ENCODE assay signal across 8 cellular contexts in the genomic region with DNA sequence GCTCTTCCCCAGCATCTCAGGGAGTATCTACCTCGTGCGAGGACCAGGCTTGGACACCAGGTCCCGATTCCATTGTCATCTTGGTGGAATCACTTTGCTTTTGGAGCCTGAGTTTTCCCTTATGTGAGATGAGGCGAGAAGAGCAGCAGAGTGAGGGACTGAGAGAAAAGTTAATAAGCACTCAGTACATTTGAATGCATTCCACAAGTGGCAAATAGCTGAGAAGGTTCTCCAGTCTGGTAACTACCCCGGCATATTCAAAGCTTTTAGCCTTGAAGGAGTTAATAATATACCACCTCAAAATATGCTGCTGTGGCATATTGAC. TPM values are rescaled to one million over a fixed set of nuclear protein-coding genes. Genes with fewer than 3 reads are reported as not detected.
A peak's percentile ranks its signal among the peaks of the same experiment; 100 is the strongest.
DNase-seq lines count a peak whose midpoint lies in the region; ATAC-seq, FAIRE-seq and TF ChIP-seq lines count a peak whose summit lies in the region.

No MANE protein-coding gene starts in this region.

- H3K9me3 Mint-ChIP-seq in activated T-cell treated with anti-CD3 and anti-CD28 coated beads, Interleukin-2, amount 50 U/mL, for 4 hours: no peaks in the 10 kb centered on the region
- H3K9me3 Mint-ChIP-seq in activated naive CD8-positive, alpha-beta T cell (ENCODE audit: low read depth): no peaks in the 10 kb centered on the region

- H3K9me3 ChIP-seq in kidney (ENCODE audit: control insufficient read depth in 1 of 2, low read length in 2 of 2): no peaks in the 10 kb centered on the region
- H3K9me3 ChIP-seq in tibial artery: no peaks in the 10 kb centered on the region

- H3K27ac Mint-ChIP-seq in activated naive CD8-positive, alpha-beta T cell: peak overlapping the region; percentile 98

- H3K4me1 Mint-ChIP-seq in activated T-cell treated with anti-CD3 and anti-CD28 coated beads, Interleukin-2, amount 50 U/mL, for 4 hours (ENCODE audit: low read depth): peaks cover 67% of the 10 kb centered on the region
- H3K4me1 Mint-ChIP-seq in activated naive CD8-positive, alpha-beta T cell (ENCODE audit: low read depth): peaks cover 61% of the 10 kb centered on the region

- no peaks in the 10 kb centered on the region for H3K36me3 Mint-ChIP-seq in activated T-cell treated with anti-CD3 and anti-CD28 coated beads, Interleukin-2, amount 50 U/mL, for 4 hours (ENCODE audit: insufficient read depth)
- peaks cover 2% of the 10 kb centered on the region for H3K36me3 Mint-ChIP-seq in activated naive CD8-positive, alpha-beta T cell

- H3K36me3 ChIP-seq in kidney (ENCODE audit: control insufficient read depth in 1 of 2, insufficient read depth in 2 of 2, low read length in 2 of 2): no peaks in the 10 kb centered on the region
- no peaks in the 10 kb centered on the region for H3K36me3 ChIP-seq in tibial artery

- H3K27ac ChIP-seq in kidney (ENCODE audit: low read depth in 2 of 2, low read length in 2 of 2) (peak overlapping the region; percentile 92 to 93), tibial artery (peak overlapping the region; percentile 95)

- peak overlapping the region; percentile 30 to 95 for H3K9ac ChIP-seq in kidney (ENCODE audit: low read length in 2 of 2)

- peak overlapping the region; percentile 95 for H3K4me3 Mint-ChIP-seq in activated T-cell treated with anti-CD3 and anti-CD28 coated beads, Interleukin-2, amount 50 U/mL, for 4 hours
- H3K4me3 Mint-ChIP-seq in activated naive CD8-positive, alpha-beta T cell: peak overlapping the region; percentile 88

- intact Hi-C loops in kidney (cut with DNase I) (no loop called here), tibial artery (cut with DNase I; ENCODE audit: low total_unique reads) (no loop called here)

- no peak for ATAC-seq in activated T-cell treated with anti-CD3 and anti-CD28 coated beads, Interleukin-2, amount 50 U/mL, for 4 hours
- ATAC-seq in GM18858 (IDR thresholded peaks at IDR 0.05; ENCODE audit: unreplicated experiment): no peak

- H3K4me1 ChIP-seq in kidney (ENCODE audit: control insufficient read depth in 1 of 2, insufficient read depth in 1 of 2, low read depth in 1 of 2, low read length in 2 of 2) (peaks cover 0 to 5% of the 10 kb centered on the region in 2 donors), tibial artery (peaks cover 0 to 18% (median 5%) of the 10 kb centered on the region in 4 donors)

- no peak for DNase-seq in activated T-cell treated with anti-CD3 and anti-CD28 coated beads, Interleukin-2, amount 50 U/mL, for 4 hours
- no peak for DNase-seq in activated T-cell treated with anti-CD3 and anti-CD28 coated beads, Interleukin-2, amount 50 U/mL, for 1 hour
- no peak for DNase-seq in kidney
- DNase-seq in tibial artery: no peak
- no peak for DNase-seq in cerebellar cortex (ENCODE audit: low spot score)
- no peak for DNase-seq in GDM1 (lab: John Stamatoyannopoulos, UW)

- H3K27me3 ChIP-seq in tibial artery: no peaks in the 10 kb centered on the region

- TF ChIP-seq CTCF in kidney (IDR thresholded peaks at IDR 0.05; ENCODE audit: borderline replicate concordance, extremely low read depth, insufficient read depth) (no peak), tibial artery (IDR thresholded peaks at IDR 0.05) (no peak)

- H3K4me3 ChIP-seq in kidney (ENCODE audit: low read length in 2 of 2) (peak overlapping the region; percentile 76 to 78), tibial artery (peak overlapping the region; percentile 72 to 82)

- FAIRE-seq in kidney (lab: Jason Lieb, UNC): no peak

- H3K27me3 Mint-ChIP-seq in activated T-cell treated with anti-CD3 and anti-CD28 coated beads, Interleukin-2, amount 50 U/mL, for 4 hours (ENCODE audit: low read depth): no peaks in the 10 kb centered on the region
- H3K27me3 Mint-ChIP-seq in activated naive CD8-positive, alpha-beta T cell: no peaks in the 10 kb centered on the region

RNA-seq across cellular contexts. Expression of a gene that starts 0.5 kb away (rescaled TPM):
- 1 to 10 TPM; 5.6 to 6.6 (median 5.7) TPM for total RNA-seq in activated T-cell treated with anti-CD3 and anti-CD28 coated beads, Interleukin-2, amount 50 U/mL, for 4 hours
- 29.4 TPM for total RNA-seq in kidney
- 13.6 TPM for polyA plus RNA-seq in kidney (ENCODE audit: insufficient read depth, low read depth, low replicate concordance)

RNA-seq across cellular contexts. Expression of a gene that starts 11.5 kb away (rescaled TPM):
- 1 to 10 TPM; 4.8 to 5.3 (median 4.8) TPM for total RNA-seq in activated T-cell treated with anti-CD3 and anti-CD28 coated beads, Interleukin-2, amount 50 U/mL, for 4 hours
- 3.8 TPM for total RNA-seq in kidney
- 0.62 TPM for polyA plus RNA-seq in kidney (ENCODE audit: insufficient read depth, low read depth, low replicate concordance)
